Comparison of ENCODE assay signal across 16 cellular contexts in the genomic region with DNA sequence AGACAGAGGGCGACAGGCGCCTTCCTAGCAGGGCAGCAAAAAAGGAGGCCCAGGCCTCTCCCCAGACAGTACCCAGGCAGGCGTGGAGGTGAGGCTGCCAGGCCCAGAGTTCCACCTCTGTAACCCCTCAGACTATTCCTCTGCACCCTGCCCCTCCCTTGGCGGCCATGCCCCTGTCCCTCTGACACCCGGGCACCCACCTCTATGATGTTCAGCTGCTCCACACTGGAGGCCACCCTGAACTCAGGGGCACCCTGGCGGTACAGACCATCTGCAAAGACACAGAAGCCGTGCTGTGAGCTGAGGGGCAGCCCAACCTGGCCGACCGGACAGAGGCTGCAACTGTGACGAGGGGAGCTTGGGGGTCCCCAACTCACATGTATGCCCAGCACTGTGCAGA. TPM values are rescaled to one million over a fixed set of nuclear protein-coding genes. Genes with fewer than 3 reads are reported as not detected.
A peak's percentile ranks its signal among the peaks of the same experiment; 100 is the strongest.
DNase-seq lines count a peak whose midpoint lies in the region; ATAC-seq and TF ChIP-seq lines count a peak whose summit lies in the region.
"Had no signal": no experiment of that assay in that cellular context is flagged by ENCODE, and none has a peak within 500 bp of the region (broad histone marks: within the 10 kb centered on the region; RNA-seq: fewer than 3 reads in every experiment).

No MANE protein-coding gene starts in this region.

- no peak overlapping the region for H3K27ac ChIP-seq in left ventricle myocardium inferior (replicated peaks)
- H3K27ac ChIP-seq in neuronal stem cell (replicated peaks; ENCODE audit: low read length): no peak overlapping the region
- no peak overlapping the region for H3K27ac ChIP-seq in PC-3 (ENCODE audit: low read length)

- H3K27me3 ChIP-seq in left ventricle myocardium inferior (ENCODE audit: low read depth): no peaks in the 10 kb centered on the region
- H3K27me3 ChIP-seq in neuronal stem cell (ENCODE audit: control insufficient read depth in 3 of 3, insufficient read depth in 3 of 3, low read depth in 1 of 3, low read length in 3 of 3): no peaks in the 10 kb centered on the region
- no peaks in the 10 kb centered on the region for H3K27me3 ChIP-seq in PC-3 (ENCODE audit: low read length)

- no peak overlapping the region for H3K27ac Mint-ChIP-seq in chondrocyte (ENCODE audit: unreplicated experiment)
- no peak overlapping the region for H3K27ac Mint-ChIP-seq in activated CD8-positive, alpha-beta T cell treated with anti-CD3 and anti-CD28 coated beads, Interleukin-2, amount 10 ng/mL, durations not matched to agents 7 days and 5 days
- H3K27ac Mint-ChIP-seq: CD8-positive, alpha-beta T cell; HFFc6 had no signal

- DNase-seq in left ventricle myocardium superior (peak; percentile 15), left ventricle myocardium inferior (no peak), chondrocyte (ENCODE audit: low spot score) (peak; percentile 85), neuronal stem cell (ENCODE audit: low spot score) (no peak), NCI-H774 (lab: John Stamatoyannopoulos, UW) (no peak), PC-3 (no peak)
- DNase-seq in activated CD8-positive, alpha-beta T cell treated with anti-CD3 and anti-CD28 coated beads, Interleukin-2, amount 10 ng/mL, durations not matched to agents 7 days and 5 days: no peak
- DNase-seq: ACHN; CD8-positive, alpha-beta T cell; COR-L47; DMS153; DMS79 treated with DMSO at 0.1 percent for 48 hours; EL; HCEC 1CT; HFFc6 had no signal

- intact Hi-C loops in left ventricle myocardium superior (cut with micrococcal nuclease) (no loop called here), left ventricle myocardium inferior (cut with micrococcal nuclease) (no loop called here), PC-3 (cut with micrococcal nuclease) (no loop called here)

- WGBS in neuronal stem cell (ENCODE audit: extremely low coverage in 2 of 2, insufficient read length in 2 of 2, insufficient replicate concordance in 1 of 2), 2 donors: no CpG with 5 or more reads among the region's 10 CpGs

- H3K23ac ChIP-seq in neuronal stem cell (ENCODE audit: low read depth, low read length, poor library complexity): no peak overlapping the region

- BruUV-seq in PC-3 (replicated peaks; lab: Mats Ljungman, UMichigan): no TSS peak

- no peaks in the 10 kb centered on the region for H3K79me2 ChIP-seq in PC-3 (ENCODE audit: low read length)

- H3K9me2 ChIP-seq in PC-3 (replicated peaks; ENCODE audit: low read length): no peaks in the 10 kb centered on the region

- TF ChIP-seq CTCF in left ventricle myocardium inferior (IDR thresholded peaks at IDR 0.05; ENCODE audit: borderline replicate concordance): no peak
- no peak for TF ChIP-seq CTCF in chondrocyte (IDR thresholded peaks at IDR 0.05)
- TF ChIP-seq CTCF in PC-3 (conservative IDR thresholded peaks at IDR 0.05; ENCODE audit: low read depth, low read length): no peak

- no peaks in the 10 kb centered on the region for H3K9me3 Mint-ChIP-seq in chondrocyte (ENCODE audit: low read depth)
- no peaks in the 10 kb centered on the region for H3K9me3 Mint-ChIP-seq in activated CD8-positive, alpha-beta T cell treated with anti-CD3 and anti-CD28 coated beads, Interleukin-2, amount 10 ng/mL, durations not matched to agents 7 days and 5 days (ENCODE audit: insufficient read depth)
- H3K9me3 Mint-ChIP-seq: CD14-positive monocyte; CD8-positive, alpha-beta T cell; HFFc6 had no signal

- no peak overlapping the region for H3K18ac ChIP-seq in neuronal stem cell (ENCODE audit: low read length)

- H3K9me3 ChIP-seq in left ventricle myocardium inferior (replicated peaks): no peaks in the 10 kb centered on the region
- H3K9me3 ChIP-seq in neuronal stem cell (replicated peaks in 1 of 2; ENCODE audit: control insufficient read depth in 2 of 2, insufficient read depth in 1 of 2, low read depth in 1 of 2, low read length in 2 of 2): no peaks in the 10 kb centered on the region
- no peaks in the 10 kb centered on the region for H3K9me3 ChIP-seq in PC-3 (ENCODE audit: low read length)

- POLR2A ChIA-PET in PC-3 (lab: Charles Lee; ENCODE audit: unreplicated experiment): no interaction called here
- POLR2A ChIA-PET in activated CD8-positive, alpha-beta T cell treated with anti-CD3 and anti-CD28 coated beads, Interleukin-2, amount 10 ng/mL, durations not matched to agents 7 days and 5 days (lab: Charles Lee): interaction anchor here (0.5 kb wide), 1 partner anchor 238 kb away, joined by 3 read pairs; no protein-coding TSS in a partner anchor

- H3K4ac ChIP-seq in neuronal stem cell (ENCODE audit: low read length): no peak overlapping the region

- H3K36me3 ChIP-seq in left ventricle myocardium inferior (peaks cover 62% of the 10 kb centered on the region), neuronal stem cell (replicated peaks in 1 of 2; ENCODE audit: control insufficient read depth in 2 of 2, insufficient read depth in 2 of 2, low read length in 2 of 2) (peaks cover 0 to 6% of the 10 kb centered on the region in 2 donors), PC-3 (ENCODE audit: low read depth, low read length) (no peaks in the 10 kb centered on the region)

- peak overlapping the region; percentile 13 for H3K9ac ChIP-seq in neuronal stem cell (ENCODE audit: low read depth, low read length, poor library complexity)
- no peak overlapping the region for H3K9ac ChIP-seq in PC-3 (ENCODE audit: low read length)

- no peak overlapping the region for H4K91ac ChIP-seq in neuronal stem cell (ENCODE audit: low read depth, low read length, poor library complexity)

- no peak overlapping the region for H2BK5ac ChIP-seq in neuronal stem cell (ENCODE audit: low read length)

- CTCF ChIA-PET in PC-3 (lab: Charles Lee): no interaction called here
- CTCF ChIA-PET in activated CD8-positive, alpha-beta T cell treated with anti-CD3 and anti-CD28 coated beads, Interleukin-2, amount 10 ng/mL, durations not matched to agents 7 days and 5 days (lab: Charles Lee): no interaction called here

- H2AFZ ChIP-seq in neuronal stem cell (ENCODE audit: low read length) (no peak overlapping the region), PC-3 (ENCODE audit: low read length) (no peak overlapping the region)

- H3K4me1 Mint-ChIP-seq in chondrocyte (ENCODE audit: low read depth): no peaks in the 10 kb centered on the region
- H3K4me1 Mint-ChIP-seq in activated CD8-positive, alpha-beta T cell treated with anti-CD3 and anti-CD28 coated beads, Interleukin-2, amount 10 ng/mL, durations not matched to agents 7 days and 5 days (ENCODE audit: low read depth): no peaks in the 10 kb centered on the region
- H3K4me1 Mint-ChIP-seq: CD14-positive monocyte had no signal

- H3K4me3 ChIP-seq in left ventricle myocardium inferior: no peak overlapping the region
- H3K4me3 ChIP-seq in neuronal stem cell (ENCODE audit: low read length in 2 of 2): no peak overlapping the region
- H3K4me3 ChIP-seq in PC-3 (ENCODE audit: low read length): no peak overlapping the region

- H3K4me2 ChIP-seq in neuronal stem cell (ENCODE audit: insufficient read depth, low read length, poor library complexity, severe bottlenecking) (no peak overlapping the region), PC-3 (ENCODE audit: low read length) (no peak overlapping the region)

- H2BK12ac ChIP-seq in neuronal stem cell (ENCODE audit: low read length): no peak overlapping the region

- H4K20me1 ChIP-seq in PC-3 (ENCODE audit: low read length): no peaks in the 10 kb centered on the region

- peaks cover 5% of the 10 kb centered on the region for H3K36me3 Mint-ChIP-seq in chondrocyte (ENCODE audit: low read depth)
- no peaks in the 10 kb centered on the region for H3K36me3 Mint-ChIP-seq in activated CD8-positive, alpha-beta T cell treated with anti-CD3 and anti-CD28 coated beads, Interleukin-2, amount 10 ng/mL, durations not matched to agents 7 days and 5 days (ENCODE audit: low read depth)
- H3K36me3 Mint-ChIP-seq: CD14-positive monocyte had no signal

- H2AK5ac ChIP-seq in neuronal stem cell (ENCODE audit: low read depth, low read length): peak overlapping the region; percentile 19

- peak overlapping the region; percentile 23 for H3K14ac ChIP-seq in neuronal stem cell (ENCODE audit: low read length)

- no peak overlapping the region for H2BK15ac ChIP-seq in neuronal stem cell (ENCODE audit: low read length)

- ATAC-seq in left ventricle myocardium superior (no peak), PC-3 (no peak)
- no peak for ATAC-seq in activated CD8-positive, alpha-beta T cell treated with anti-CD3 and anti-CD28 coated beads, Interleukin-2, amount 10 ng/mL, durations not matched to agents 7 days and 5 days
- ATAC-seq: CD8-positive, alpha-beta T cell had no signal

- H3K4me3 Mint-ChIP-seq in chondrocyte (ENCODE audit: unreplicated experiment): no peak overlapping the region
- no peak overlapping the region for H3K4me3 Mint-ChIP-seq in activated CD8-positive, alpha-beta T cell treated with anti-CD3 and anti-CD28 coated beads, Interleukin-2, amount 10 ng/mL, durations not matched to agents 7 days and 5 days
- H3K4me3 Mint-ChIP-seq: CD14-positive monocyte; CD8-positive, alpha-beta T cell; HFFc6 had no signal

- H2BK120ac ChIP-seq in neuronal stem cell (ENCODE audit: low read depth, low read length): no peak overlapping the region

- no peaks in the 10 kb centered on the region for H3K27me3 Mint-ChIP-seq in chondrocyte (ENCODE audit: low read depth)
- no peaks in the 10 kb centered on the region for H3K27me3 Mint-ChIP-seq in activated CD8-positive, alpha-beta T cell treated with anti-CD3 and anti-CD28 coated beads, Interleukin-2, amount 10 ng/mL, durations not matched to agents 7 days and 5 days (ENCODE audit: low read depth)

- H3K4me1 ChIP-seq in left ventricle myocardium inferior (peaks cover 11% of the 10 kb centered on the region), neuronal stem cell (ENCODE audit: control insufficient read depth in 2 of 2, insufficient read depth in 1 of 2, low read depth in 1 of 2, low read length in 2 of 2) (no peaks in the 10 kb centered on the region), PC-3 (ENCODE audit: insufficient read depth, low read length) (no peaks in the 10 kb centered on the region)

- no peak overlapping the region for H4K8ac ChIP-seq in neuronal stem cell (ENCODE audit: low read depth, low read length)

- no peaks in the 10 kb centered on the region for H3F3A ChIP-seq in PC-3 (ENCODE audit: low read length, unreplicated experiment)

- H3K79me1 ChIP-seq in neuronal stem cell (ENCODE audit: low read depth, low read length): no peaks in the 10 kb centered on the region

RNA-seq across cellular contexts. Expression of gene ARL6IP4, which starts 20.1 kb away (rescaled TPM):
- total RNA-seq in left ventricle myocardium superior (181 TPM), left ventricle myocardium inferior (156 TPM), chondrocyte (145 to 165 TPM (median 146 TPM) in 3 replicates), PC-3 (2014; rRNA removed) (363 and 486 TPM in 2 replicates)
- 134 TPM for polyA plus RNA-seq in neuronal stem cell (2013, experiment 1 of 2)
- 128 TPM for polyA plus RNA-seq in neuronal stem cell (2013, experiment 2 of 2)
- total RNA-seq in activated CD8-positive, alpha-beta T cell treated with anti-CD3 and anti-CD28 coated beads, Interleukin-2, amount 10 ng/mL, durations not matched to agents 7 days and 5 days: 100 to 1,000 TPM; 204 to 213 TPM

RNA-seq across cellular contexts. Expression of gene OGFOD2, which starts 25.5 kb away (rescaled TPM):
- total RNA-seq in left ventricle myocardium superior: 15.4 TPM
- total RNA-seq in left ventricle myocardium inferior: 14.9 TPM
- total RNA-seq in chondrocyte: 12.0 to 13.7 TPM (median 13.5 TPM) in 3 replicates
- 6.9 TPM for polyA plus RNA-seq in neuronal stem cell (2013, experiment 1 of 2)
- polyA plus RNA-seq in neuronal stem cell (2013, experiment 2 of 2): 5.5 TPM
- total RNA-seq in PC-3 (2014; rRNA removed): 33.3 and 35.6 TPM in 2 replicates
- 10 to 100 TPM; 24.1 to 27.0 TPM for total RNA-seq in activated CD8-positive, alpha-beta T cell treated with anti-CD3 and anti-CD28 coated beads, Interleukin-2, amount 10 ng/mL, durations not matched to agents 7 days and 5 days

RNA-seq across cellular contexts. Expression of gene ABCB9, which starts 34.3 kb away (rescaled TPM):
- total RNA-seq in left ventricle myocardium superior: 4.6 TPM
- 1.6 TPM for total RNA-seq in left ventricle myocardium inferior
- 12.9 to 21.6 TPM (median 14.2 TPM) in 3 replicates for total RNA-seq in chondrocyte
- polyA plus RNA-seq in neuronal stem cell (2013, experiment 1 of 2): 2.0 TPM
- 1.5 TPM for polyA plus RNA-seq in neuronal stem cell (2013, experiment 2 of 2)
- total RNA-seq in PC-3 (2014; rRNA removed): 18.4 and 20.9 TPM in 2 replicates
- total RNA-seq in activated CD8-positive, alpha-beta T cell treated with anti-CD3 and anti-CD28 coated beads, Interleukin-2, amount 10 ng/mL, durations not matched to agents 7 days and 5 days: 1 to 10 TPM; 5.9 to 6.0 TPM

Comparison
In these comparisons a context has a peak if more than half of its experiments do, and no peak if none do; other contexts are left out.
1. DNase-seq: peak in left ventricle myocardium superior (single experiment) and chondrocyte (single experiment); none in left ventricle myocardium inferior (single experiment), neuronal stem cell (single experiment), NCI-H774 (single experiment), PC-3 (single experiment) and activated CD8-positive, alpha-beta T cell treated with anti-CD3 and anti-CD28 coated beads, Interleukin-2, amount 10 ng/mL, durations not matched to agents 7 days and 5 days (single experiment).